ENCODE assay signal across 7 cellular contexts in genomic region chr1:168217664-168218063, GRCh38.
"Had no signal": no experiment of that assay in that cellular context is flagged by ENCODE, and none has a peak within 500 bp of the region (broad histone marks: within the 10 kb centered on the region; RNA-seq: fewer than 3 reads in every experiment).

No MANE protein-coding gene starts in this region.

- H3K4me3 Mint-ChIP-seq: H9, HFFc6 had no signal

- DNase-seq: GM23248, H9, HCEC 1CT, HFFc6, IMR-90 had no signal

- ATAC-seq: K562 had no signal

- H2AFZ ChIP-seq: GM23248 had no signal

- H3K27ac ChIP-seq: GM23248, HL-60 had no signal

- H3K4me3 ChIP-seq: GM23248, K562 had no signal

- H3K27ac Mint-ChIP-seq: HFFc6 had no signal
